21 cellular contexts compared by ENCODE assay signal in the genomic region with DNA sequence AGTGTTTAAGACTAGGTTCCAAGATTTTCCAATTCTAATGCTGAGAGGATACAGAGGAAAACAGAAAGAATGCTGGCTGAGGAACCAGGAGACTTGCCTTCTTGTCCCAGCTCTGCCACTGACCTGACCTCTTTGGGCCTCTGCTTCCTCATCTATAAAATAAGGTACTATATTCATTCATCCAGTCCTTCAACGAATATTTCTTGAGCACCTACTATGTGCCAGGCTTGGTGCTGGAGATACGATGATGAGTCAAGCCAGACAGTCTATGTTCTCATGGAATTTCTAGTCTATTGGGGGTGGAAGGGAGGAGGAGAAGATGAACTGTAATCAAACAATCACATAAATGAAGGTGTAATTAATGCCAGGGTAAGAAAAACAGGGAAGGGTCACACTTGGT. TPM values are rescaled to one million over a fixed set of nuclear protein-coding genes. Genes with fewer than 3 reads are reported as not detected.
DNase-seq lines count a peak whose midpoint lies in the region; ATAC-seq, FAIRE-seq and TF ChIP-seq lines count a peak whose summit lies in the region.
"Had no signal": no experiment of that assay in that cellular context is flagged by ENCODE, and none has a peak within 500 bp of the region (broad histone marks: within the 10 kb centered on the region; RNA-seq: fewer than 3 reads in every experiment).

No MANE protein-coding gene starts in this region.

- H3K4me3 ChIP-seq in HEK293 (ENCODE audit: low read depth, low read length) (no peak overlapping the region), SK-N-MC (0 out of 2 replicates have a peak overlapping the region, but pooled peaks have one; percentile 19), skeletal muscle tissue (ENCODE audit: low read length in 3 of 3) (no peak overlapping the region)
- H3K4me3 ChIP-seq: pancreas, smooth muscle cell, transverse colon had no signal

- TF ChIP-seq CTCF in HEK293 (tag by site-specific recombination; IDR thresholded peaks at IDR 0.05) (no peak), foreskin keratinocyte (conservative IDR thresholded peaks at IDR 0.05) (no peak)

- H3K9me3 ChIP-seq in HEK293 (ENCODE audit: control insufficient read depth, insufficient read depth, low read depth, low read length) (no peaks in the 10 kb centered on the region), SK-N-MC (ENCODE audit: low read depth, low read length) (no peaks in the 10 kb centered on the region), skeletal muscle tissue (ENCODE audit: control insufficient read depth in 3 of 3, low read length in 3 of 3) (no peaks in the 10 kb centered on the region)
- H3K9me3 ChIP-seq: pancreas, transverse colon had no signal

- H3K27me3 ChIP-seq in layer of hippocampus (ENCODE audit: control insufficient read depth, insufficient read depth, low read length): no peaks in the 10 kb centered on the region
- H3K27me3 ChIP-seq in skeletal muscle tissue (ENCODE audit: control insufficient read depth in 3 of 3, insufficient read depth in 3 of 3, low read length in 3 of 3): no peaks in the 10 kb centered on the region
- H3K27me3 ChIP-seq in foreskin keratinocyte: no peaks in the 10 kb centered on the region
- H3K27me3 ChIP-seq: pancreas, transverse colon had no signal

- H3K9ac ChIP-seq in SK-N-MC (ENCODE audit: insufficient read length): no peak overlapping the region
- peak overlapping the region in 1 of 3 donors; percentile 17 for H3K9ac ChIP-seq in skeletal muscle tissue (ENCODE audit: low read depth in 1 of 3, low read length in 3 of 3)

- H3K27ac ChIP-seq in HEK293 (ENCODE audit: extremely low read depth, low read depth, low read length): no peak overlapping the region
- H3K27ac ChIP-seq in SK-N-MC: no peak overlapping the region
- H3K27ac ChIP-seq in layer of hippocampus (ENCODE audit: low read depth, low read length): peak overlapping the region; percentile 53
- peak overlapping the region; percentile 42 for H3K27ac ChIP-seq in skeletal muscle tissue (ENCODE audit: low read depth, low read length)
- H3K27ac ChIP-seq in foreskin keratinocyte: no peak overlapping the region
- H3K27ac ChIP-seq: RWPE1 had no signal

- peaks cover 6% of the 10 kb centered on the region for H3K4me1 ChIP-seq in HEK293 (ENCODE audit: control insufficient read depth, insufficient read depth, low read length)
- H3K4me1 ChIP-seq in skeletal muscle tissue (ENCODE audit: control insufficient read depth in 3 of 3, insufficient read depth in 3 of 3, low read length in 3 of 3): peaks cover 16 to 27% (median 22%) of the 10 kb centered on the region in 3 donors
- peaks cover 4% of the 10 kb centered on the region for H3K4me1 ChIP-seq in foreskin keratinocyte

- H3K36me3 ChIP-seq in HEK293 (ENCODE audit: control insufficient read depth in 2 of 2, insufficient read depth in 1 of 2, low read length in 2 of 2): no peaks in the 10 kb centered on the region
- no peaks in the 10 kb centered on the region for H3K36me3 ChIP-seq in SK-N-MC (ENCODE audit: insufficient read depth, low read length)
- no peaks in the 10 kb centered on the region for H3K36me3 ChIP-seq in skeletal muscle tissue (ENCODE audit: control insufficient read depth in 3 of 3, insufficient read depth in 3 of 3, low read length in 3 of 3)
- H3K36me3 ChIP-seq: pancreas, transverse colon had no signal

- CTCF ChIA-PET in HEK293 (lab: Yijun Ruan, JAX): no interaction called here

- DNase-seq in SK-N-MC (ENCODE audit: low read depth, low spot score) (no peak), HTR-8/SVneo (ENCODE audit: insufficient read length, low spot score) (no peak), GM19239 (ENCODE audit: insufficient read length, low spot score) (no peak), NCI-H524 (lab: John Stamatoyannopoulos, UW) (no peak), foreskin keratinocyte (no peak)
- DNase-seq: activated B cell treated with CpG ODN at 0.5 μM for 24 hours, amniotic stem cell, NCI-H1092, NCI-H2171, NCI-H82, T-helper 1 cell, transverse colon had no signal

- no peak for ATAC-seq in foreskin keratinocyte

- FAIRE-seq in HTR-8/SVneo (lab: Jason Lieb, UNC) (no peak), GM19239 (lab: Jason Lieb, UNC) (no peak)
- FAIRE-seq: GM18507, islet of Langerhans, pancreas had no signal

- POLR2A ChIA-PET in HEK293 (lab: Yijun Ruan, JAX): interaction anchor here (0.8 to 1.1 kb wide), 2 partner anchors 34 to 35 kb away, joined by 3 read pairs; no protein-coding TSS in a partner anchor

TF ChIP-seq in HEK293, 187 proteins besides CTCF, POLR2A, EP300 and RAD21:
- 0 out of 2 replicates have a peak, but pooled peaks have one; percentile 36 for TF ChIP-seq ZNF664 (tag by site-specific recombination; IDR thresholded peaks at IDR 0.05)
- TF ChIP-seq, protein P1, sequence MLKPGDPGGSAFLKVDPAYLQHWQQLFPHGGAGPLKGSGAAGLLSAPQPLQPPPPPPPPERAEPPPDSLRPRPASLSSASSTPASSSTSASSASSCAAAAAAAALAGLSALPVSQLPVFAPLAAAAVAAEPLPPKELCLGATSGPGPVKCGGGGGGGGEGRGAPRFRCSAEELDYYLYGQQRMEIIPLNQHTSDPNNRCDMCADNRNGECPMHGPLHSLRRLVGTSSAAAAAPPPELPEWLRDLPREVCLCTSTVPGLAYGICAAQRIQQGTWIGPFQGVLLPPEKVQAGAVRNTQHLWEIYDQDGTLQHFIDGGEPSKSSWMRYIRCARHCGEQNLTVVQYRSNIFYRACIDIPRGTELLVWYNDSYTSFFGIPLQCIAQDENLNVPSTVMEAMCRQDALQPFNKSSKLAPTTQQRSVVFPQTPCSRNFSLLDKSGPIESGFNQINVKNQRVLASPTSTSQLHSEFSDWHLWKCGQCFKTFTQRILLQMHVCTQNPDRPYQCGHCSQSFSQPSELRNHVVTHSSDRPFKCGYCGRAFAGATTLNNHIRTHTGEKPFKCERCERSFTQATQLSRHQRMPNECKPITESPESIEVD (tag by site-specific recombination; IDR thresholded peaks at IDR 0.05): no peak
- TF ChIP-seq ZNF362 (tag by site-specific recombination; IDR thresholded peaks at IDR 0.05): no peak
- TF ChIP-seq PRDM1 (tag by site-specific recombination; IDR thresholded peaks at IDR 0.05): no peak
- no peak for TF ChIP-seq ZNF501 (tag by site-specific recombination; IDR thresholded peaks at IDR 0.05)
- no peak for TF ChIP-seq HOXA7 (CRISPR knock-in tag; IDR thresholded peaks at IDR 0.05; ENCODE audit: borderline replicate concordance)

RNA-seq across cellular contexts. Expression of gene UPB1, which starts 27.8 kb away (rescaled TPM):
- total RNA-seq in skeletal muscle tissue: 0.52 TPM
- not detected in 2 replicates for total RNA-seq in foreskin keratinocyte
- polyA plus RNA-seq in foreskin keratinocyte: not detected in 2 replicates
- total RNA-seq: activated CD8-positive, alpha-beta memory T cell treated with anti-CD3 and anti-CD28 coated beads for 36 hours; smooth muscle cell had no signal

RNA-seq across cellular contexts. Expression of gene ADORA2A, which starts 39.9 kb away (rescaled TPM):
- total RNA-seq in skeletal muscle tissue (10.4 TPM), foreskin keratinocyte (0.25 and 0.44 TPM in 2 replicates)
- polyA plus RNA-seq in foreskin keratinocyte: 0.19 and 0.32 TPM in 2 replicates

Comparison
In these comparisons a context has a peak if more than half of its experiments do, and no peak if none do; other contexts are left out.
1. H3K27ac ChIP-seq: peak in layer of hippocampus (single experiment) and skeletal muscle tissue (single experiment); none in HEK293 (single experiment), SK-N-MC (single experiment) and foreskin keratinocyte (single experiment).